Comparison of ENCODE assay signal across 19 cellular contexts in the genomic region with DNA sequence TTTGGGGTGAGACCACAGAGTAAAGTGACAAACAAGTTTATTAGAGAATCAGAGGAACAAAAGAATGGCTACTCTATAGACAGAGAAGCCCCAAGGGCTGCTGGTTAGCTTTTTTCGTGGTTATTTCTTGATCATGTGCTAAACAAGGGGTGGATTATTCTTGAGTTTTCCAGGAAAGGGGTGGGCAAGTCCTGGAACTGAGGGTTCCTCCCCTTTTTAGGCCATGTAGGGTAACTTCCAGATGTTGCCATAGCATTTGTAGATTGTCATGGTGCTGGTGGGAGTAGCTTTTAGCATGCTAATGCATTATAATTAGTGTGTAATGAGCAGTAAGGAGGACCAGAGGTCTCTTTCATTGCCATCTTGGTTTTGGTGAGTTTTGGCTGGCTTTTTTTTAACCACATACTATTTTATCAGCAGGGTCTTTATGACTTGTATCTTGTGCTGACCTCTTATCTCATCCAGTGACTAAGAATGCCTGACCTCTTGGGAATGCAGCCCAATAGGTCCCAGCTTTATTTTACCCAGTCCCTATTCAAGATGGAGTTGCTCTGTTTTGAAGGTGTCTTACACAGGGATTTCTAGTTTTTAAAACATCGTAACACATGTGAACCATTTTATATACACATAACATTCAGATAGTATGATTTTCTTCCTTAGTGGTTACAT.
A peak's percentile ranks its signal among the peaks of the same experiment; 100 is the strongest.
DNase-seq lines count a peak whose midpoint lies in the region; ATAC-seq and TF ChIP-seq lines count a peak whose summit lies in the region.
"Had no signal": no experiment of that assay in that cellular context is flagged by ENCODE, and none has a peak within 500 bp of the region (broad histone marks: within the 10 kb centered on the region; RNA-seq: fewer than 3 reads in every experiment).

No MANE protein-coding gene starts in this region.

- no peaks in the 10 kb centered on the region for H3K9me3 ChIP-seq in osteoblast (ENCODE audit: low read depth, low read length)
- H3K9me3 ChIP-seq: HAP-1 had no signal

- no peaks in the 10 kb centered on the region for H3K27me3 ChIP-seq in osteoblast (ENCODE audit: insufficient read depth, low read length)

- H3K36me3 Mint-ChIP-seq in T-helper 1 cell treated with Interleukin-12 subunit alpha and Interleukin-12 subunit beta and Interleukin-4 antibody, amounts not matched to agents 30 μg/mL and 1 μg/mL, for 36 hours (ENCODE audit: low read depth): peaks cover 5% of the 10 kb centered on the region
- no peaks in the 10 kb centered on the region for H3K36me3 Mint-ChIP-seq in stimulated activated memory B cell treated with anti-CD40 and anti-IgM and Interleukin-4, amounts not matched to agents 10 μg/mL and 1 μg/mL and 100 μg/mL, for 72 hours
- H3K36me3 Mint-ChIP-seq: CD14-positive monocyte had no signal

- TF ChIP-seq CTCF in osteoblast (IDR thresholded peaks at IDR 0.05; ENCODE audit: extremely low read depth, low read depth, low read length): no peak

- peaks cover 3% of the 10 kb centered on the region for H3K36me3 ChIP-seq in osteoblast (ENCODE audit: insufficient read depth, low read length)
- H3K36me3 ChIP-seq: HAP-1 had no signal

- peak overlapping the region; percentile 8 for H3K27ac Mint-ChIP-seq in T-helper 1 cell treated with Interleukin-12 subunit alpha and Interleukin-12 subunit beta and Interleukin-4 antibody, amounts not matched to agents 30 μg/mL and 1 μg/mL, for 36 hours
- no peak overlapping the region for H3K27ac Mint-ChIP-seq in stimulated activated memory B cell treated with anti-CD40 and anti-IgM and Interleukin-4, amounts not matched to agents 10 μg/mL and 1 μg/mL and 100 μg/mL, for 72 hours

- no peak overlapping the region for H3K4me3 ChIP-seq in osteoblast (ENCODE audit: insufficient read depth, low read length)
- H3K4me3 ChIP-seq: HAP-1 had no signal

- no peak for DNase-seq in T-helper 1 cell
- peak; percentile 40 for DNase-seq in M059J (ENCODE audit: low read depth)
- DNase-seq in dermis blood vessel endothelial cell: peak; percentile 10
- no peak for DNase-seq in osteoblast (ENCODE audit: insufficient read length, low spot score, missing footprints)
- no peak for DNase-seq in NCI-H2227 (lab: John Stamatoyannopoulos, UW; ENCODE audit: unreplicated experiment)
- no peak for DNase-seq in activated CD4-positive, CD25-positive, alpha-beta regulatory T cell (lab: John Stamatoyannopoulos, UW)
- DNase-seq: activated CD4-positive, CD25-positive, alpha-beta regulatory T cell treated with anti-CD3 and anti-CD28 coated beads, Interleukin-2, amount 50 U/mL, for 72 hours; activated gamma-delta T cell; anterior cingulate cortex; NCI-H446 treated with DMSO at 0.1 percent for 48 hours; retina; stimulated activated CD4-positive, alpha-beta T cell treated with anti-CD3 and anti-CD28 coated beads, Interleukin-15, amount 100 ng/mL, for 24 hours; stimulated activated naive CD8-positive, alpha-beta T cell treated with anti-CD3 and anti-CD28 coated beads, Interleukin-15, Interleukin-2, amounts not matched to agents 100 U/mL and 50 U/mL, for 24 hours had no signal

- peaks cover 4% of the 10 kb centered on the region for H3K27me3 Mint-ChIP-seq in T-helper 1 cell treated with Interleukin-12 subunit alpha and Interleukin-12 subunit beta and Interleukin-4 antibody, amounts not matched to agents 30 μg/mL and 1 μg/mL, for 36 hours (ENCODE audit: low read depth)
- H3K27me3 Mint-ChIP-seq in stimulated activated memory B cell treated with anti-CD40 and anti-IgM and Interleukin-4, amounts not matched to agents 10 μg/mL and 1 μg/mL and 100 μg/mL, for 72 hours: no peaks in the 10 kb centered on the region

- no peak overlapping the region for H3K4me3 Mint-ChIP-seq in T-helper 1 cell treated with Interleukin-12 subunit alpha and Interleukin-12 subunit beta and Interleukin-4 antibody, amounts not matched to agents 30 μg/mL and 1 μg/mL, for 36 hours
- no peak overlapping the region for H3K4me3 Mint-ChIP-seq in stimulated activated memory B cell treated with anti-CD40 and anti-IgM and Interleukin-4, amounts not matched to agents 10 μg/mL and 1 μg/mL and 100 μg/mL, for 72 hours
- H3K4me3 Mint-ChIP-seq: CD14-positive monocyte, nephron had no signal

- H3K9me3 Mint-ChIP-seq in T-helper 1 cell treated with Interleukin-12 subunit alpha and Interleukin-12 subunit beta and Interleukin-4 antibody, amounts not matched to agents 30 μg/mL and 1 μg/mL, for 36 hours: peaks cover 8% of the 10 kb centered on the region
- H3K9me3 Mint-ChIP-seq in stimulated activated memory B cell treated with anti-CD40 and anti-IgM and Interleukin-4, amounts not matched to agents 10 μg/mL and 1 μg/mL and 100 μg/mL, for 72 hours: peaks cover 5% of the 10 kb centered on the region

- H3K4me1 Mint-ChIP-seq in T-helper 1 cell treated with Interleukin-12 subunit alpha and Interleukin-12 subunit beta and Interleukin-4 antibody, amounts not matched to agents 30 μg/mL and 1 μg/mL, for 36 hours (ENCODE audit: low read depth): peaks cover 16% of the 10 kb centered on the region
- peaks cover 20% of the 10 kb centered on the region for H3K4me1 Mint-ChIP-seq in stimulated activated memory B cell treated with anti-CD40 and anti-IgM and Interleukin-4, amounts not matched to agents 10 μg/mL and 1 μg/mL and 100 μg/mL, for 72 hours

- peaks cover 47% of the 10 kb centered on the region for H3K4me1 ChIP-seq in osteoblast (ENCODE audit: insufficient read depth, low read length)

- ATAC-seq in stimulated activated memory B cell treated with anti-CD40 and anti-IgM and Interleukin-4, amounts not matched to agents 10 μg/mL and 1 μg/mL and 100 μg/mL, for 72 hours: no peak
- ATAC-seq: stimulated activated naive CD8-positive, alpha-beta T cell treated with anti-CD3 and anti-CD28 coated beads, Interleukin-15, Interleukin-2, amounts not matched to agents 100 U/mL and 50 U/mL, for 24 hours had no signal

- H4K20me1 ChIP-seq in osteoblast (ENCODE audit: insufficient read depth, low read length): peaks cover 35% of the 10 kb centered on the region

- peak overlapping the region; percentile 43 for H3K27ac ChIP-seq in osteoblast (ENCODE audit: low read depth, low read length)
- H3K27ac ChIP-seq: 22Rv1 had no signal

- H3K4me2 ChIP-seq in osteoblast (ENCODE audit: insufficient read depth, low read length): no peak overlapping the region

- H3K79me2 ChIP-seq in osteoblast (ENCODE audit: insufficient read depth, low read length): peaks cover 96% of the 10 kb centered on the region

- H2AFZ ChIP-seq in osteoblast (ENCODE audit: low read length): no peak overlapping the region

Comparison
In these comparisons a context has a peak if more than half of its experiments do, and no peak if none do; other contexts are left out.
1. DNase-seq: peak in M059J (single experiment) and dermis blood vessel endothelial cell (single experiment); none in T-helper 1 cell (0 of 5), osteoblast (single experiment), NCI-H2227 (single experiment) and activated CD4-positive, CD25-positive, alpha-beta regulatory T cell (0 of 4).